In genomic region chr3:179738998-179739397, GRCh38 we compare ENCODE assay signal across 1 cellular context.
TF ChIP-seq lines count a peak whose summit lies in the region.

No MANE protein-coding gene starts in this region.

TF ChIP-seq in HepG2, 621 proteins besides CTCF, POLR2A, EP300 and RAD21 (continued from another document):
- TF ChIP-seq NFKB2 (CRISPR knock-in tag; IDR thresholded peaks at IDR 0.05; ENCODE audit: borderline replicate concordance) (peak; percentile 4; the same call in 1 of the 2 replicates), SRF (IDR thresholded peaks at IDR 0.05; ENCODE audit: low read depth, low read length) (no peak), ZNF530 (CRISPR knock-in tag; IDR thresholded peaks at IDR 0.05; ENCODE audit: low read depth) (no peak)
